In genomic region chr7:150401861-150402631, GRCh38 we compare ENCODE assay signal across 15 cellular contexts. TPM values are rescaled to one million over a fixed set of nuclear protein-coding genes. Genes with fewer than 3 reads are reported as not detected.
DNase-seq lines count a peak whose midpoint lies in the region; ATAC-seq, FAIRE-seq and TF ChIP-seq lines count a peak whose summit lies in the region.
"Had no signal": no experiment of that assay in that cellular context is flagged by ENCODE, and none has a peak within 500 bp of the region (broad histone marks: within the 10 kb centered on the region; RNA-seq: fewer than 3 reads in every experiment).

No MANE protein-coding gene starts in this region.

- no peak overlapping the region for H3K23ac ChIP-seq in H9 (ENCODE audit: insufficient read length, low read depth, low read length)

- H3K18ac ChIP-seq in H9 (ENCODE audit: insufficient read length, low read depth, low read length) = peak overlapping the region; percentile 94

- no peaks in the 10 kb centered on the region for H3K27me3 ChIP-seq in CD4-positive, alpha-beta memory T cell (ENCODE audit: insufficient read depth, low read length)
- no peaks in the 10 kb centered on the region for H3K27me3 ChIP-seq in H9 (ENCODE audit: insufficient read depth, low read length)

- no peak overlapping the region for H3K27ac ChIP-seq in CD4-positive, alpha-beta memory T cell (ENCODE audit: low read depth, low read length)
- H3K27ac ChIP-seq in H9 (ENCODE audit: insufficient read length, low read depth, low read length) = peak overlapping the region; percentile 91

- no peak overlapping the region for H2BK5ac ChIP-seq in H9 (ENCODE audit: insufficient read length, low read length)

- H2BK20ac ChIP-seq in H9 (ENCODE audit: low read depth, low read length, poor library complexity, severe bottlenecking) = no peak overlapping the region

- no peaks in the 10 kb centered on the region for H3K36me3 ChIP-seq in CD4-positive, alpha-beta memory T cell (ENCODE audit: insufficient read depth, low read length)

- H3K9ac ChIP-seq in H9 (ENCODE audit: extremely low read depth, insufficient read length, low read length) = no peak overlapping the region

- no peak overlapping the region for H3K4me3 ChIP-seq in CD4-positive, alpha-beta memory T cell (ENCODE audit: low read length in 2 of 2)

- POLR2A ChIA-PET in CD4-positive, alpha-beta memory T cell (lab: Charles Lee; ENCODE audit: partially characterized antibody) = interaction anchor here (1.1 to 6.1 kb wide), 3 partner anchors 24 to 40 kb away, joined by 3 to 47 read pairs (median 3); partner anchors contain the start of genes REPIN1 and ZNF775
- POLR2A ChIA-PET in naive thymus-derived CD8-positive, alpha-beta T cell (lab: Charles Lee) = interaction anchor here (1.0 to 1.6 kb wide), 2 partner anchors 16 to 33 kb away, joined by 3 to 5 read pairs; partner anchors contain the start of gene REPIN1

- ATAC-seq in naive thymus-derived CD8-positive, alpha-beta T cell = no peak
- ATAC-seq: stimulated activated naive CD8-positive, alpha-beta T cell treated with anti-CD3 and anti-CD28 coated beads, Interleukin-15, amount 100 ng/mL, for 72 hours had no signal

- H3K79me1 ChIP-seq in H9 (ENCODE audit: insufficient read depth, low read depth, low read length, poor library complexity, severe bottlenecking) = no peaks in the 10 kb centered on the region

- H3K4me1 Mint-ChIP-seq in CD4-positive, alpha-beta memory T cell = peaks cover 16 to 43% (median 31%) of the 10 kb centered on the region in 4 donors
- H3K4me1 Mint-ChIP-seq in H9 = peaks cover 77 to 79% of the 10 kb centered on the region in 2 experiments
- peaks cover 78% of the 10 kb centered on the region for H3K4me1 Mint-ChIP-seq in brain
- H3K4me1 Mint-ChIP-seq in naive thymus-derived CD8-positive, alpha-beta T cell = peaks cover 19 to 44% (median 30%) of the 10 kb centered on the region in 4 donors

- no peak overlapping the region for H4K5ac ChIP-seq in H9 (ENCODE audit: insufficient read length, low read depth, low read length)

- H4K91ac ChIP-seq in H9 (ENCODE audit: insufficient read length, low read depth, low read length) = peak overlapping the region; percentile 72

- H3K4me1 ChIP-seq in CD4-positive, alpha-beta memory T cell (ENCODE audit: insufficient read depth, low read length) = peaks cover 25% of the 10 kb centered on the region
- H3K4me1 ChIP-seq in H9 (ENCODE audit: insufficient read depth, low read length) = peaks cover 46% of the 10 kb centered on the region

- CTCF ChIA-PET in CD4-positive, alpha-beta memory T cell (lab: Charles Lee; ENCODE audit: partially characterized antibody) = interaction anchor here (0.9 to 1.5 kb wide), 2 partner anchors 24 to 49 kb away, joined by 3 read pairs; no protein-coding TSS in a partner anchor

- no peak overlapping the region for H3T11ph ChIP-seq in H9 (ENCODE audit: low read length)

- peak overlapping the region; percentile 2 for H3K4me2 ChIP-seq in H9 (ENCODE audit: insufficient read depth, insufficient read length, low read length)

- no peak overlapping the region for H4K8ac ChIP-seq in H9 (replicated peaks; ENCODE audit: insufficient read length, low read depth, low read length)

- no peak for FAIRE-seq in GM12892 (lab: Jason Lieb, UNC)

- H2AFZ ChIP-seq in H9 (ENCODE audit: low read length) = no peak overlapping the region

- peaks cover 8% of the 10 kb centered on the region for H3K23me2 ChIP-seq in H9 (ENCODE audit: insufficient read length, low read depth, low read length, poor library complexity, severe bottlenecking)

- H3K9me3 Mint-ChIP-seq in CD4-positive, alpha-beta memory T cell = no peaks in the 10 kb centered on the region
- no peaks in the 10 kb centered on the region; a peak in 1 of 5 replicates for H3K9me3 Mint-ChIP-seq in H9
- peaks cover 0 to 2% (median 0%) of the 10 kb centered on the region in 5 experiments for H3K9me3 Mint-ChIP-seq in brain
- no peaks in the 10 kb centered on the region for H3K9me3 Mint-ChIP-seq in naive thymus-derived CD8-positive, alpha-beta T cell
- H3K9me3 Mint-ChIP-seq: stimulated activated naive CD8-positive, alpha-beta T cell treated with anti-CD3 and anti-CD28 coated beads, Interleukin-15, amount 100 ng/mL, for 72 hours had no signal

- peak overlapping the region in 3 of 8 donors; percentile 34 to 61 (median 42) for H3K4me3 Mint-ChIP-seq in CD4-positive, alpha-beta memory T cell
- H3K4me3 Mint-ChIP-seq in H9 = peak overlapping the region; percentile 21 to 61
- H3K4me3 Mint-ChIP-seq in brain = peak overlapping the region in 4 of 5 experiments; percentile 29 to 95 (median 72)
- peak overlapping the region in 3 of 10 donors; percentile 44 to 60 (median 48) for H3K4me3 Mint-ChIP-seq in naive thymus-derived CD8-positive, alpha-beta T cell

- H2BK15ac ChIP-seq in H9 (ENCODE audit: low read depth, low read length) = no peak overlapping the region

- WGBS in H9 (ENCODE audit: extremely low coverage, insufficient read length, low lambda C conversion rate) = no CpG with 5 or more reads among the region's 7 CpGs

- no peaks in the 10 kb centered on the region for H3K79me2 ChIP-seq in H9 (ENCODE audit: insufficient read depth, low read length)

- intact Hi-C loops in CD4-positive, alpha-beta memory T cell (cut with micrococcal nuclease) = no loop called here

- no peaks in the 10 kb centered on the region for H3K9me3 ChIP-seq in CD4-positive, alpha-beta memory T cell (ENCODE audit: control insufficient read depth in 1 of 2, low read length in 2 of 2)
- H3K9me3 ChIP-seq in H9 (ENCODE audit: control insufficient read depth, low read depth, low read length) = no peaks in the 10 kb centered on the region

- no peaks in the 10 kb centered on the region for H3K27me3 Mint-ChIP-seq in CD4-positive, alpha-beta memory T cell
- H3K27me3 Mint-ChIP-seq in H9 (ENCODE audit: low read depth) (no peaks in the 10 kb centered on the region), brain (peaks cover 7% of the 10 kb centered on the region)
- H3K27me3 Mint-ChIP-seq in naive thymus-derived CD8-positive, alpha-beta T cell = no peaks in the 10 kb centered on the region
- H3K27me3 Mint-ChIP-seq: stimulated activated naive CD8-positive, alpha-beta T cell treated with anti-CD3 and anti-CD28 coated beads, Interleukin-15, amount 100 ng/mL, for 72 hours had no signal

- H3K27ac Mint-ChIP-seq in CD4-positive, alpha-beta memory T cell = peak overlapping the region in 5 of 7 donors; percentile 20 to 80 (median 56)
- H3K27ac Mint-ChIP-seq in H9 (peak overlapping the region; percentile 99), brain (peak overlapping the region; percentile 48 to 94 (median 67))
- peak overlapping the region in 7 of 10 donors; percentile 17 to 95 (median 77) for H3K27ac Mint-ChIP-seq in naive thymus-derived CD8-positive, alpha-beta T cell
- H3K27ac Mint-ChIP-seq: stimulated activated naive CD8-positive, alpha-beta T cell treated with anti-CD3 and anti-CD28 coated beads, Interleukin-15, amount 100 ng/mL, for 72 hours had no signal

- peaks cover 6 to 14% of the 10 kb centered on the region in 2 donors for H3K36me3 Mint-ChIP-seq in CD4-positive, alpha-beta memory T cell
- peaks cover 13 to 17% (median 15%) of the 10 kb centered on the region in 3 experiments for H3K36me3 Mint-ChIP-seq in H9 (ENCODE audit: insufficient read depth in 1 of 3, low read depth in 3 of 3)
- H3K36me3 Mint-ChIP-seq in brain = peaks cover 15% of the 10 kb centered on the region
- peaks cover 0 to 4% (median 1%) of the 10 kb centered on the region in 3 donors for H3K36me3 Mint-ChIP-seq in naive thymus-derived CD8-positive, alpha-beta T cell

- TF ChIP-seq CTCF in H9 (conservative IDR thresholded peaks at IDR 0.05) = no peak
- TF ChIP-seq CTCF in brain (conservative IDR thresholded peaks at IDR 0.05) = no peak

- no peak overlapping the region for H2BK12ac ChIP-seq in H9 (ENCODE audit: insufficient read length, low read depth, low read length)

- H4K20me1 ChIP-seq in H9 (ENCODE audit: control insufficient read depth, insufficient read depth, insufficient read length) = no peaks in the 10 kb centered on the region

- DNase-seq in CD4-positive, alpha-beta memory T cell = no peak
- DNase-seq in H9 (peak; percentile 89), GM12892 (ENCODE audit: insufficient read length) (no peak), GM19238 (ENCODE audit: insufficient read length, low spot score) (no peak), EL (no peak), T1000 (lab: John Stamatoyannopoulos, UW) (no peak)
- DNase-seq in naive thymus-derived CD8-positive, alpha-beta T cell = no peak
- DNase-seq: activated CD8-positive, alpha-beta memory T cell treated with anti-CD3 and anti-CD28 coated beads, Interleukin-2, amount 50 U/mL, for 48 hours; effector CD8-positive, alpha-beta T cell; NCI-H1048; stimulated activated naive CD8-positive, alpha-beta T cell treated with anti-CD3 and anti-CD28 coated beads, Interleukin-15, amount 100 ng/mL, for 72 hours had no signal

- H3K4ac ChIP-seq in H9 (ENCODE audit: low read depth, low read length) = peak overlapping the region; percentile 86; the same call in 1 of the 2 replicates

- no peak overlapping the region for H3K56ac ChIP-seq in H9 (ENCODE audit: insufficient read length, low read depth, low read length)

- peak overlapping the region; percentile 74; the same call in 1 of the 2 replicates for H3K14ac ChIP-seq in H9 (ENCODE audit: insufficient read depth, low read length)

- H2BK120ac ChIP-seq in H9 (ENCODE audit: low read depth, low read length, poor library complexity, severe bottlenecking) = no peak overlapping the region

- TF ChIP-seq POLR2A in GM12892 (IDR thresholded peaks at IDR 0.05; ENCODE audit: low read depth, low read length) = no peak

- H2AK5ac ChIP-seq in H9 (ENCODE audit: insufficient read length, low read length) = no peak overlapping the region

RNA-seq across cellular contexts. Expression of gene ZNF775, which starts 22.9 kb away (rescaled TPM):
- 1 to 10 TPM; 4.3 to 5.5 TPM for total RNA-seq in CD4-positive, alpha-beta memory T cell
- polyA plus RNA-seq in CD4-positive, alpha-beta memory T cell = 1 to 10 TPM in 1 of 2 donors, under 1 TPM in 1; 0.67 to 7.6 TPM
- total RNA-seq in H9 (2021) = 9.7 and 10.5 TPM in 2 replicates
- polyA plus RNA-seq in brain (ENCODE audit: insufficient read depth, low read depth, low replicate concordance) = 23.0 TPM
- total RNA-seq in naive thymus-derived CD8-positive, alpha-beta T cell = 1 to 10 TPM; 5.6 to 5.9 TPM
- 1 to 10 TPM; 1.5 to 7.6 (median 3.1) TPM for polyA plus RNA-seq in naive thymus-derived CD8-positive, alpha-beta T cell
- 4.2 TPM for polyA plus RNA-seq in GM12892 (2012; ENCODE audit: missing spikeins)

RNA-seq across cellular contexts. Expression of gene REPIN1, which starts 33.4 kb away (rescaled TPM):
- total RNA-seq in CD4-positive, alpha-beta memory T cell = 10 to 100 TPM; 72.0 to 78.5 TPM
- polyA plus RNA-seq in CD4-positive, alpha-beta memory T cell = 10 to 100 TPM; 29.4 to 62.1 TPM
- 105 and 106 TPM in 2 replicates for total RNA-seq in H9 (2021)
- polyA plus RNA-seq in brain (ENCODE audit: insufficient read depth, low read depth, low replicate concordance) = 146 TPM
- total RNA-seq in naive thymus-derived CD8-positive, alpha-beta T cell = 100 to 1,000 TPM; 104 to 108 TPM
- polyA plus RNA-seq in naive thymus-derived CD8-positive, alpha-beta T cell = 10 to 100 TPM; 39.8 to 73.0 (median 49.8) TPM
- polyA plus RNA-seq in GM12892 (2012; ENCODE audit: missing spikeins) = 46.6 TPM

RNA-seq across cellular contexts. Expression of gene GIMAP8, which starts 48.4 kb away (rescaled TPM):
- total RNA-seq in CD4-positive, alpha-beta memory T cell = 10 to 100 TPM; 59.0 to 62.5 TPM
- polyA plus RNA-seq in CD4-positive, alpha-beta memory T cell = 10 to 100 TPM in 1 of 2 donors, 1 to 10 TPM in 1; 9.8 to 39.9 TPM
- total RNA-seq in H9 (2021) = not detected in 2 replicates
- polyA plus RNA-seq in brain (ENCODE audit: insufficient read depth, low read depth, low replicate concordance) = 1.9 TPM
- 10 to 100 TPM; 66.8 to 68.0 TPM for total RNA-seq in naive thymus-derived CD8-positive, alpha-beta T cell
- 10 to 100 TPM; 18.9 to 38.9 (median 25.9) TPM for polyA plus RNA-seq in naive thymus-derived CD8-positive, alpha-beta T cell
- 5.4 TPM for polyA plus RNA-seq in GM12892 (2012; ENCODE audit: missing spikeins)
- total RNA-seq: HT1080, kidney epithelial cell, SK-MEL-5 had no signal

Comparison
In these comparisons a context has a peak if more than half of its experiments do, and no peak if none do; other contexts are left out.
1. RNA of gene GIMAP8, which starts 48.4 kb away (total RNA-seq): 66.8 to 68.0 TPM in naive thymus-derived CD8-positive, alpha-beta T cell and 59.0 to 62.5 TPM in CD4-positive, alpha-beta memory T cell; not detected in H9; every median in the first group is over 10 times any median in the second.
2. Peak in every context shown above with its lines, with median percentiles within 50 percentile points of each other: H3K27ac Mint-ChIP-seq.